Comparison of ENCODE assay signal across 16 cellular contexts in genomic region chr7:117067322-117067721, GRCh38.
"Had no signal": no experiment of that assay in that cellular context is flagged by ENCODE, and none has a peak within 500 bp of the region (broad histone marks: within the 10 kb centered on the region; RNA-seq: fewer than 3 reads in every experiment).

No MANE protein-coding gene starts in this region.

- H3K4me3 Mint-ChIP-seq: central memory CD8-positive, alpha-beta T cell; stimulated activated naive CD8-positive, alpha-beta T cell treated with anti-CD3 and anti-CD28 coated beads, Interleukin-15, amount 100 ng/mL, for 72 hours had no signal

- H3K36me3 ChIP-seq: lower lobe of right lung, right lobe of liver, spleen, upper lobe of right lung had no signal

- H3K27me3 Mint-ChIP-seq: central memory CD8-positive, alpha-beta T cell; stimulated activated naive CD8-positive, alpha-beta T cell treated with anti-CD3 and anti-CD28 coated beads, Interleukin-15, amount 100 ng/mL, for 72 hours had no signal

- H3K27ac ChIP-seq: epithelial cell of prostate, lower lobe of right lung, psoas muscle, right lobe of liver, spleen, upper lobe of right lung had no signal

- H3K9me3 ChIP-seq: lower lobe of right lung, psoas muscle, right lobe of liver, spleen, upper lobe of right lung had no signal

- H3K4me3 ChIP-seq: lower lobe of right lung, psoas muscle, right lobe of liver, spleen, upper lobe of right lung had no signal

- H3K27me3 ChIP-seq: right lobe of liver, spleen, upper lobe of right lung had no signal

- H3K27ac Mint-ChIP-seq: stimulated activated naive CD8-positive, alpha-beta T cell treated with anti-CD3 and anti-CD28 coated beads, Interleukin-15, amount 100 ng/mL, for 72 hours had no signal

- DNase-seq: activated CD4-positive, alpha-beta T cell treated with anti-CD3 and anti-CD28 coated beads for 1 hour; activated CD4-positive, alpha-beta T cell treated with anti-CD3 and anti-CD28 coated beads, Interleukin-2, amount 50 U/mL, for 48 hours; activated effector memory CD4-positive, alpha-beta T cell treated with Interleukin-2 at 50 U/mL for 16 hours; activated naive CD4-positive, alpha-beta T cell treated with anti-CD3 and anti-CD28 coated beads, Interleukin-2, amount 50 U/mL, for 16 hours; cortex of kidney; effector memory CD4-positive, alpha-beta T cell; foreskin melanocyte; head of caudate nucleus; lower lobe of right lung; psoas muscle; right lobe of liver; spleen; stimulated activated naive CD8-positive, alpha-beta T cell treated with anti-CD3 and anti-CD28 coated beads, Interleukin-15, amount 100 ng/mL, for 72 hours; upper lobe of right lung had no signal

- ATAC-seq: psoas muscle had no signal

- H3K9me3 Mint-ChIP-seq: central memory CD8-positive, alpha-beta T cell; stimulated activated naive CD8-positive, alpha-beta T cell treated with anti-CD3 and anti-CD28 coated beads, Interleukin-15, amount 100 ng/mL, for 72 hours had no signal
